ENCODE assay signal across 18 cellular contexts in the genomic region with DNA sequence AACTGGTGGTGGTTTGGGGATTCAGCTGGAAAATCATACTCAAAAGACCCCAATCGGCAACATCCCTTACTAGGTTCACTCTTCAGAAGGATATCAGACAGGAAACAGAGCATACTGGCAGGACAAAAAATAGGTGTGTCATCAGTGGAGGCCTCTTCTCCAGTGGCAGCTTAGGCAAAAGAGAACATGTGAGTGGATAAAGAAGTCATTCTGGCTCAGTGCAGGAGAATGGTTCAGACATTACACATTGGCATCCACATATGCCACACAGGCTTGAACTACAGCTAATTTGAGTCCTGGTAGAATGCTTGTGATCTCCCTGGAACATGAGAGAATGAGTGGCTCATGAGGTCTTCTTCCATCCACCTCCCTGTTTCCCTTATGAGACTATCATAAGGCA. TPM values are rescaled to one million over a fixed set of nuclear protein-coding genes. Genes with fewer than 3 reads are reported as not detected.
DNase-seq lines count a peak whose midpoint lies in the region; ATAC-seq and TF ChIP-seq lines count a peak whose summit lies in the region.
"Had no signal": no experiment of that assay in that cellular context is flagged by ENCODE, and none has a peak within 500 bp of the region (broad histone marks: within the 10 kb centered on the region; RNA-seq: fewer than 3 reads in every experiment).

No MANE protein-coding gene starts in this region.

- H3K36me3 ChIP-seq in thoracic aorta, result no peaks in the 10 kb centered on the region
- H3K36me3 ChIP-seq: adrenal gland, uterus had no signal

- H3K9me3 ChIP-seq in thoracic aorta, result no peaks in the 10 kb centered on the region
- H3K9me3 ChIP-seq: adrenal gland, BLaER1, uterus had no signal

- H3K27me3 ChIP-seq in foreskin keratinocyte, result no peaks in the 10 kb centered on the region
- H3K27me3 ChIP-seq in thoracic aorta (replicated peaks; ENCODE audit: insufficient read depth), result no peaks in the 10 kb centered on the region
- H3K27me3 ChIP-seq: adrenal gland, BLaER1, uterus had no signal

- DNase-seq in HFFc6 (peak; percentile 41), amniotic epithelial cell (ENCODE audit: low read depth) (peak; percentile 24), foreskin keratinocyte (peak in 1 of 2 donors; percentile 40), thoracic aorta (ENCODE audit: low spot score) (no peak), cerebellum (ENCODE audit: low spot score) (no peak)
- DNase-seq in stimulated activated effector memory CD8-positive, alpha-beta T cell treated with anti-CD3 and anti-CD28 coated beads, Interleukin-12 subunit alpha, Interleukin-12 subunit beta, amount 100 ng/mL, for 72 hours (ENCODE audit: low spot score in 2 of 2), result no peak
- DNase-seq: activated CD4-positive, alpha-beta T cell treated with anti-CD3 and anti-CD28 coated beads for 36 hours; activated CD8-positive, alpha-beta memory T cell treated with anti-CD3 and anti-CD28 coated beads, Interleukin-2, amount 50 U/mL, for 4 hours; activated effector memory CD4-positive, alpha-beta T cell treated with Interleukin-2 at 50 U/mL for 16 hours; naive thymus-derived CD4-positive, alpha-beta T cell; NCI-H1436; NCI-H2171; uterus had no signal

- H3K4me1 Mint-ChIP-seq in HFFc6 (ENCODE audit: low read depth), result peaks cover 30% of the 10 kb centered on the region
- peaks cover 13% of the 10 kb centered on the region for H3K4me1 Mint-ChIP-seq in stimulated activated effector memory CD8-positive, alpha-beta T cell treated with anti-CD3 and anti-CD28 coated beads, Interleukin-12 subunit alpha, Interleukin-12 subunit beta, amount 100 ng/mL, for 72 hours

- H3K27ac ChIP-seq in foreskin keratinocyte, result no peak overlapping the region
- H3K27ac ChIP-seq in thoracic aorta, result peak overlapping the region; percentile 9 to 16
- H3K27ac ChIP-seq: BLaER1 had no signal

- peak overlapping the region; percentile 65 for H3K27ac Mint-ChIP-seq in HFFc6
- H3K27ac Mint-ChIP-seq in stimulated activated effector memory CD8-positive, alpha-beta T cell treated with anti-CD3 and anti-CD28 coated beads, Interleukin-12 subunit alpha, Interleukin-12 subunit beta, amount 100 ng/mL, for 72 hours, result no peak overlapping the region
- H3K27ac Mint-ChIP-seq: activated CD4-positive, alpha-beta T cell treated with anti-CD3 and anti-CD28 coated beads for 36 hours; naive thymus-derived CD4-positive, alpha-beta T cell had no signal

- H3K4me1 ChIP-seq in foreskin keratinocyte, result no peaks in the 10 kb centered on the region
- peaks cover 0 to 21% of the 10 kb centered on the region in 2 donors for H3K4me1 ChIP-seq in thoracic aorta (ENCODE audit: control insufficient read depth in 1 of 2, low read depth in 2 of 2)
- H3K4me1 ChIP-seq: uterus had no signal

- no peak for TF ChIP-seq CTCF in HFFc6 (IDR thresholded peaks at IDR 0.05)
- TF ChIP-seq CTCF in foreskin keratinocyte (conservative IDR thresholded peaks at IDR 0.05), result no peak
- no peak for TF ChIP-seq CTCF in thoracic aorta (IDR thresholded peaks at IDR 0.05)

- 0 out of 2 replicates have a peak, but pooled peaks cover under 1% of the 10 kb centered on the region for H3K36me3 Mint-ChIP-seq in HFFc6 (ENCODE audit: low read depth)
- peaks cover 16% of the 10 kb centered on the region for H3K36me3 Mint-ChIP-seq in stimulated activated effector memory CD8-positive, alpha-beta T cell treated with anti-CD3 and anti-CD28 coated beads, Interleukin-12 subunit alpha, Interleukin-12 subunit beta, amount 100 ng/mL, for 72 hours

- no peak overlapping the region for H3K4me3 Mint-ChIP-seq in HFFc6
- no peak overlapping the region for H3K4me3 Mint-ChIP-seq in stimulated activated effector memory CD8-positive, alpha-beta T cell treated with anti-CD3 and anti-CD28 coated beads, Interleukin-12 subunit alpha, Interleukin-12 subunit beta, amount 100 ng/mL, for 72 hours
- H3K4me3 Mint-ChIP-seq: activated CD4-positive, alpha-beta T cell treated with anti-CD3 and anti-CD28 coated beads for 36 hours; naive thymus-derived CD4-positive, alpha-beta T cell had no signal

- peak; percentile 35 for ATAC-seq in foreskin keratinocyte
- ATAC-seq in thoracic aorta (ENCODE audit: insufficient number of reproducible peaks, low FRiP score, low read depth), result no peak
- no peak for ATAC-seq in stimulated activated effector memory CD8-positive, alpha-beta T cell treated with anti-CD3 and anti-CD28 coated beads, Interleukin-12 subunit alpha, Interleukin-12 subunit beta, amount 100 ng/mL, for 72 hours
- no peak for ATAC-seq in GM19397 (IDR thresholded peaks at IDR 0.05; ENCODE audit: unreplicated experiment)
- ATAC-seq: activated CD4-positive, alpha-beta T cell treated with anti-CD3 and anti-CD28 coated beads for 36 hours; naive thymus-derived CD4-positive, alpha-beta T cell; sciatic nerve had no signal

- H3K4me3 ChIP-seq in thoracic aorta, result no peak overlapping the region
- H3K4me3 ChIP-seq: adrenal gland, BLaER1, SK-N-MC, uterus had no signal

- H3K27me3 Mint-ChIP-seq in HFFc6 (ENCODE audit: insufficient read depth), result no peaks in the 10 kb centered on the region
- H3K27me3 Mint-ChIP-seq: activated CD4-positive, alpha-beta T cell treated with anti-CD3 and anti-CD28 coated beads for 36 hours; naive thymus-derived CD4-positive, alpha-beta T cell had no signal

- peaks cover 2% of the 10 kb centered on the region; the same call in 1 of the 2 replicates for H3K9me3 Mint-ChIP-seq in HFFc6
- no peaks in the 10 kb centered on the region for H3K9me3 Mint-ChIP-seq in stimulated activated effector memory CD8-positive, alpha-beta T cell treated with anti-CD3 and anti-CD28 coated beads, Interleukin-12 subunit alpha, Interleukin-12 subunit beta, amount 100 ng/mL, for 72 hours

RNA-seq across cellular contexts. Expression of gene VAMP4, which starts 24.8 kb away (rescaled TPM):
- total RNA-seq in HFFc6 (2021; fragmentation: NEBNext Ultra II Directional; extraction: Animal tissue kit (Norgen Biotek cat#: 25700)), result 10 to 100 TPM; 12.8 to 14.7 (median 13.4) TPM
- total RNA-seq in foreskin keratinocyte (8.1 and 9.2 TPM in 2 replicates), thoracic aorta (10 to 100 TPM; 25.5 to 26.1 TPM), cerebellum (18.5 TPM)
- polyA plus RNA-seq in foreskin keratinocyte, result 7.8 and 8.2 TPM in 2 replicates

Comparison
In these comparisons a context has a peak if more than half of its experiments do, and no peak if none do; other contexts are left out.
1. DNase-seq: peak in HFFc6 (single experiment) and amniotic epithelial cell (single experiment); none in thoracic aorta (single experiment), cerebellum (single experiment) and stimulated activated effector memory CD8-positive, alpha-beta T cell treated with anti-CD3 and anti-CD28 coated beads, Interleukin-12 subunit alpha, Interleukin-12 subunit beta, amount 100 ng/mL, for 72 hours (0 of 2).